In genomic region chr3:98039322-98040024, GRCh38 we compare ENCODE assay signal across 9 cellular contexts. TPM values are rescaled to one million over a fixed set of nuclear protein-coding genes. Genes with fewer than 3 reads are reported as not detected.
A peak's percentile ranks its signal among the peaks of the same experiment; 100 is the strongest.
DNase-seq lines count a peak whose midpoint lies in the region; ATAC-seq and TF ChIP-seq lines count a peak whose summit lies in the region.
"Had no signal": no experiment of that assay in that cellular context is flagged by ENCODE, and none has a peak within 500 bp of the region (broad histone marks: within the 10 kb centered on the region; RNA-seq: fewer than 3 reads in every experiment).

No MANE protein-coding gene starts in this region.

- DNase-seq in Ammon's horn (ENCODE audit: low spot score) (peak; percentile 91), NCI-H2227 treated with DMSO at 0.1 percent for 48 hours (lab: John Stamatoyannopoulos, UW) (peak; percentile 80), cerebellar cortex (ENCODE audit: low spot score) (peak; percentile 85), kidney epithelial cell (ENCODE audit: low read depth) (peak; percentile 48)
- DNase-seq in activated CD4-positive, CD25-positive, alpha-beta regulatory T cell (lab: John Stamatoyannopoulos, UW): peak; percentile 8 to 45 (median 30)
- peak; percentile 68 for DNase-seq in stimulated activated CD4-positive, alpha-beta T cell treated with anti-CD3 and anti-CD28 coated beads, Interleukin-1b, Interleukin-23, amount 100 ng/mL, for 48 hours

- peak; percentile 76 for TF ChIP-seq CTCF in kidney epithelial cell (IDR thresholded peaks at IDR 0.05; ENCODE audit: insufficient read depth, low read length, poor library complexity, severe bottlenecking)

- H3K27me3 ChIP-seq in kidney epithelial cell (ENCODE audit: control insufficient read depth, insufficient read depth, low read length): no peaks in the 10 kb centered on the region

- no peaks in the 10 kb centered on the region for H3K36me3 ChIP-seq in kidney epithelial cell (ENCODE audit: control insufficient read depth, insufficient read depth, low read length)

- ATAC-seq in GM19025 (IDR thresholded peaks at IDR 0.05; ENCODE audit: low read depth, unreplicated experiment) (peak; percentile 93), HG03280 (IDR thresholded peaks at IDR 0.05; ENCODE audit: unreplicated experiment) (peak; percentile 95)

- H3K4me3 ChIP-seq in kidney epithelial cell (ENCODE audit: low read depth, low read length): peak overlapping the region; percentile 10

RNA-seq across cellular contexts. Expression of gene GABRR3, which starts 4.4 kb away (rescaled TPM):
- total RNA-seq in kidney epithelial cell: not detected in 2 replicates
- total RNA-seq: activated CD8-positive, alpha-beta memory T cell treated with anti-CD3 and anti-CD28 coated beads for 36 hours had no signal

RNA-seq across cellular contexts. Expression of gene OR5AC2, which starts 47.5 kb away (rescaled TPM):
- not detected in 2 replicates for total RNA-seq in kidney epithelial cell
- total RNA-seq: activated CD8-positive, alpha-beta memory T cell treated with anti-CD3 and anti-CD28 coated beads for 36 hours had no signal

Comparison
In these comparisons a context has a peak if more than half of its experiments do, and no peak if none do; other contexts are left out.
1. Peak in every context shown above with its lines: DNase-seq, ATAC-seq and H3K4me3 ChIP-seq.
2. DNase-seq: peak in every context shown above with its lines; median percentile 91 in Ammon's horn; 85 in cerebellar cortex; 80 in NCI-H2227 treated with DMSO at 0.1 percent for 48 hours; 68 in stimulated activated CD4-positive, alpha-beta T cell treated with anti-CD3 and anti-CD28 coated beads, Interleukin-1b, Interleukin-23, amount 100 ng/mL, for 48 hours; 48 in kidney epithelial cell; 30 in activated CD4-positive, CD25-positive, alpha-beta regulatory T cell.